ENCODE assay signal across 18 cellular contexts in the genomic region with DNA sequence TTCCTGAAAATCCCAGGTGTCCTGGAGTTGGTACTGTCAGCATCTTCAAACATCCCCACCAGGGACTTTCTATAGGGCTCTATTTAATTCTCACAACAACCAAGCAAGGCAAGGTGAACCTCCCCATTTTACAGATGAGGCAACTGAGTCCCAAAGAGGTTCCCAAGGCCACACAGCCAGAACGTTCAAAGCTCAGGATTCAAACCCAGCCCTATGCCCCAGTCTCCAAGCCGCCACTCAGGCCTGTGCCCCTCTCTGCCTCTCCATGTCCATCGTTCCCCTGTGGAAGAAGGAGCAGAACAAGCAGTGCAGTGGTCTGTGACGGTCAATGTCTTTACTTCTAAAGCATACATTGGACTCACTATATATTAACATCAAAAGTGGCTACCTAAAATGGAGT. TPM values are rescaled to one million over a fixed set of nuclear protein-coding genes. Genes with fewer than 3 reads are reported as not detected.
DNase-seq lines count a peak whose midpoint lies in the region; ATAC-seq and TF ChIP-seq lines count a peak whose summit lies in the region.
"Had no signal": no experiment of that assay in that cellular context is flagged by ENCODE, and none has a peak within 500 bp of the region (broad histone marks: within the 10 kb centered on the region; RNA-seq: fewer than 3 reads in every experiment).

No MANE protein-coding gene starts in this region.

- H3K36me3 Mint-ChIP-seq in activated T-cell treated with anti-CD3 and anti-CD28 coated beads, Interleukin-2, amount 50 U/mL, for 72 hours (ENCODE audit: insufficient read depth in 2 of 2), result peaks cover 0 to 1% of the 10 kb centered on the region in 2 donors
- peaks cover 12% of the 10 kb centered on the region for H3K36me3 Mint-ChIP-seq in activated CD4-positive, alpha-beta memory T cell treated with anti-CD3 and anti-CD28 coated beads for 36 hours
- H3K36me3 Mint-ChIP-seq in activated T-helper 2 cell treated with anti-CD3 and anti-CD28 coated beads, Interferon-gamma antibody, Interleukin-2, Interleukin-4, amounts not matched to agents 10 μg/mL and 5 μg/mL and 100 μg/mL, durations not matched to agents 14 hours and 24 hours and 36 hours (ENCODE audit: low read depth), result peaks cover 25% of the 10 kb centered on the region

- peaks cover 36% of the 10 kb centered on the region for H3K36me3 ChIP-seq in lower lobe of right lung
- H3K36me3 ChIP-seq in testis (ENCODE audit: low read depth, missing control alignments), result no peaks in the 10 kb centered on the region

- H3K27me3 ChIP-seq in lower lobe of right lung (ENCODE audit: low read depth), result no peaks in the 10 kb centered on the region
- H3K27me3 ChIP-seq in testis, result no peaks in the 10 kb centered on the region
- H3K27me3 ChIP-seq: transverse colon had no signal

- H3K9me3 ChIP-seq in lower lobe of right lung (no peaks in the 10 kb centered on the region), testis (no peaks in the 10 kb centered on the region)
- H3K9me3 ChIP-seq: SK-N-SH, transverse colon had no signal

- ATAC-seq in activated T-cell treated with anti-CD3 and anti-CD28 coated beads, Interleukin-2, amount 50 U/mL, for 72 hours (replicated peaks in 1 of 2), result no peak
- ATAC-seq in lower lobe of right lung (no peak), HG03196 (IDR thresholded peaks at IDR 0.05; ENCODE audit: unreplicated experiment) (no peak)

- intact Hi-C loops in activated CD4-positive, alpha-beta memory T cell treated with anti-CD3 and anti-CD28 coated beads for 36 hours (cut with micrococcal nuclease), result no loop called here
- intact Hi-C loops in lower lobe of right lung (cut with DNase I), result no loop called here
- intact Hi-C loops in testis (cut with DNase I; ENCODE audit: low total_unique reads), result no loop called here
- intact Hi-C loops in activated T-helper 2 cell treated with anti-CD3 and anti-CD28 coated beads, Interferon-gamma antibody, Interleukin-2, Interleukin-4, amounts not matched to agents 10 μg/mL and 5 μg/mL and 100 μg/mL, durations not matched to agents 14 hours and 24 hours and 36 hours (cut with micrococcal nuclease), result no loop called here

- POLR2A ChIA-PET in activated CD4-positive, alpha-beta memory T cell treated with anti-CD3 and anti-CD28 coated beads for 36 hours (lab: Charles Lee), result no interaction called here

- H3K27ac Mint-ChIP-seq in activated T-cell treated with anti-CD3 and anti-CD28 coated beads, Interleukin-2, amount 50 U/mL, for 72 hours, result peak overlapping the region; percentile 86
- peak overlapping the region; percentile 69 for H3K27ac Mint-ChIP-seq in activated CD4-positive, alpha-beta memory T cell treated with anti-CD3 and anti-CD28 coated beads for 36 hours
- no peak overlapping the region for H3K27ac Mint-ChIP-seq in activated T-helper 2 cell treated with anti-CD3 and anti-CD28 coated beads, Interferon-gamma antibody, Interleukin-2, Interleukin-4, amounts not matched to agents 10 μg/mL and 5 μg/mL and 100 μg/mL, durations not matched to agents 14 hours and 24 hours and 36 hours
- H3K27ac Mint-ChIP-seq: memory B cell; stimulated activated naive CD8-positive, alpha-beta T cell treated with anti-CD3 and anti-CD28 coated beads, Interleukin-15, Interleukin-2, amounts not matched to agents 100 ng/mL and 50 ng/mL, for 24 hours had no signal

- H3K4me1 ChIP-seq in lower lobe of right lung (peaks cover 47% of the 10 kb centered on the region), testis (peaks cover 4% of the 10 kb centered on the region)

- H3K4me3 ChIP-seq in lower lobe of right lung (no peak overlapping the region), testis (no peak overlapping the region)
- H3K4me3 ChIP-seq: transverse colon had no signal

- H3K27me3 Mint-ChIP-seq in activated T-cell treated with anti-CD3 and anti-CD28 coated beads, Interleukin-2, amount 50 U/mL, for 72 hours (ENCODE audit: low read depth), result no peaks in the 10 kb centered on the region
- H3K27me3 Mint-ChIP-seq in activated CD4-positive, alpha-beta memory T cell treated with anti-CD3 and anti-CD28 coated beads for 36 hours, result no peaks in the 10 kb centered on the region
- no peaks in the 10 kb centered on the region for H3K27me3 Mint-ChIP-seq in activated T-helper 2 cell treated with anti-CD3 and anti-CD28 coated beads, Interferon-gamma antibody, Interleukin-2, Interleukin-4, amounts not matched to agents 10 μg/mL and 5 μg/mL and 100 μg/mL, durations not matched to agents 14 hours and 24 hours and 36 hours (ENCODE audit: low read depth)
- H3K27me3 Mint-ChIP-seq: memory B cell; stimulated activated naive CD8-positive, alpha-beta T cell treated with anti-CD3 and anti-CD28 coated beads, Interleukin-15, Interleukin-2, amounts not matched to agents 100 ng/mL and 50 ng/mL, for 24 hours had no signal

- peak overlapping the region in 1 of 2 donors; percentile 19 for H3K4me3 Mint-ChIP-seq in activated T-cell treated with anti-CD3 and anti-CD28 coated beads, Interleukin-2, amount 50 U/mL, for 72 hours
- no peak overlapping the region for H3K4me3 Mint-ChIP-seq in activated CD4-positive, alpha-beta memory T cell treated with anti-CD3 and anti-CD28 coated beads for 36 hours
- no peak overlapping the region for H3K4me3 Mint-ChIP-seq in activated T-helper 2 cell treated with anti-CD3 and anti-CD28 coated beads, Interferon-gamma antibody, Interleukin-2, Interleukin-4, amounts not matched to agents 10 μg/mL and 5 μg/mL and 100 μg/mL, durations not matched to agents 14 hours and 24 hours and 36 hours (ENCODE audit: low read depth)
- H3K4me3 Mint-ChIP-seq: memory B cell; stimulated activated naive CD8-positive, alpha-beta T cell treated with anti-CD3 and anti-CD28 coated beads, Interleukin-15, Interleukin-2, amounts not matched to agents 100 ng/mL and 50 ng/mL, for 24 hours had no signal

- no peak for TF ChIP-seq POLR2A in testis (IDR thresholded peaks at IDR 0.05)

- no peak for DNase-seq in activated T-cell treated with anti-CD3 and anti-CD28 coated beads, Interleukin-2, amount 50 U/mL, for 72 hours
- DNase-seq in activated T-cell treated with anti-CD3 and anti-CD28 coated beads, Interleukin-2, amount 50 U/mL, for 1 hour, result no peak
- no peak for DNase-seq in activated CD4-positive, alpha-beta memory T cell treated with anti-CD3 and anti-CD28 coated beads for 36 hours
- DNase-seq in lower lobe of right lung (no peak), testis (no peak), GM19240 (ENCODE audit: insufficient read length, low spot score) (no peak)
- DNase-seq in activated T-helper 2 cell treated with anti-CD3 and anti-CD28 coated beads, Interferon-gamma antibody, Interleukin-2, Interleukin-4, amounts not matched to agents 10 μg/mL and 5 μg/mL and 100 μg/mL, durations not matched to agents 14 hours and 24 hours and 36 hours (ENCODE audit: low spot score), result no peak
- DNase-seq: activated CD4-positive, CD25-positive, alpha-beta regulatory T cell; cortex of kidney; KG1; NCI-H2171; T1000 had no signal

- H3K9me3 Mint-ChIP-seq in activated T-cell treated with anti-CD3 and anti-CD28 coated beads, Interleukin-2, amount 50 U/mL, for 72 hours, result no peaks in the 10 kb centered on the region
- H3K9me3 Mint-ChIP-seq in activated CD4-positive, alpha-beta memory T cell treated with anti-CD3 and anti-CD28 coated beads for 36 hours, result no peaks in the 10 kb centered on the region
- H3K9me3 Mint-ChIP-seq in activated T-helper 2 cell treated with anti-CD3 and anti-CD28 coated beads, Interferon-gamma antibody, Interleukin-2, Interleukin-4, amounts not matched to agents 10 μg/mL and 5 μg/mL and 100 μg/mL, durations not matched to agents 14 hours and 24 hours and 36 hours, result no peaks in the 10 kb centered on the region
- H3K9me3 Mint-ChIP-seq: memory B cell; stimulated activated naive CD8-positive, alpha-beta T cell treated with anti-CD3 and anti-CD28 coated beads, Interleukin-15, Interleukin-2, amounts not matched to agents 100 ng/mL and 50 ng/mL, for 24 hours had no signal

- no peak for TF ChIP-seq CTCF in lower lobe of right lung (IDR thresholded peaks at IDR 0.05)
- no peak for TF ChIP-seq CTCF in testis (IDR thresholded peaks at IDR 0.05)

- WGBS in testis, 2 donors, result 87 to 90% methylated on average over 4 of the region's 4 CpGs

- H3K4me1 Mint-ChIP-seq in activated T-cell treated with anti-CD3 and anti-CD28 coated beads, Interleukin-2, amount 50 U/mL, for 72 hours (ENCODE audit: low read depth), result peaks cover 30% of the 10 kb centered on the region
- peaks cover 44% of the 10 kb centered on the region for H3K4me1 Mint-ChIP-seq in activated CD4-positive, alpha-beta memory T cell treated with anti-CD3 and anti-CD28 coated beads for 36 hours (ENCODE audit: low read depth)
- H3K4me1 Mint-ChIP-seq in activated T-helper 2 cell treated with anti-CD3 and anti-CD28 coated beads, Interferon-gamma antibody, Interleukin-2, Interleukin-4, amounts not matched to agents 10 μg/mL and 5 μg/mL and 100 μg/mL, durations not matched to agents 14 hours and 24 hours and 36 hours (ENCODE audit: low read depth), result peaks cover 25% of the 10 kb centered on the region

- CTCF ChIA-PET in activated CD4-positive, alpha-beta memory T cell treated with anti-CD3 and anti-CD28 coated beads for 36 hours (lab: Charles Lee), result interaction anchor here (0.9 to 2.1 kb wide), 3 partner anchors 9 to 237 kb away, joined by 4 to 5 read pairs (median 4); no protein-coding TSS in a partner anchor

- H3K27ac ChIP-seq in lower lobe of right lung (peak overlapping the region; percentile 75), testis (no peak overlapping the region)
- H3K27ac ChIP-seq: transverse colon had no signal

RNA-seq across cellular contexts. Expression of a gene that starts 6.1 kb away (rescaled TPM):
- total RNA-seq in activated T-cell treated with anti-CD3 and anti-CD28 coated beads, Interleukin-2, amount 50 U/mL, for 72 hours, result 10 to 100 TPM; 12.0 to 12.7 TPM
- total RNA-seq in activated CD4-positive, alpha-beta memory T cell treated with anti-CD3 and anti-CD28 coated beads for 36 hours, result 1 to 10 TPM; 6.5 to 8.1 TPM
- 11.0 TPM for total RNA-seq in lower lobe of right lung
- total RNA-seq in testis, result 10 to 100 TPM; 11.2 to 12.1 TPM
- 10.4 TPM for polyA plus RNA-seq in testis (ENCODE audit: insufficient read depth, low read depth, low replicate concordance)
- total RNA-seq in activated T-helper 2 cell treated with anti-CD3 and anti-CD28 coated beads, Interferon-gamma antibody, Interleukin-2, Interleukin-4, amounts not matched to agents 10 μg/mL and 5 μg/mL and 100 μg/mL, durations not matched to agents 14 hours and 24 hours and 36 hours, result 7.3 and 8.9 TPM in 2 replicates

RNA-seq across cellular contexts. Expression of a gene that starts 6.8 kb away (rescaled TPM):
- 10 to 100 TPM; 38.9 to 45.0 TPM for total RNA-seq in activated T-cell treated with anti-CD3 and anti-CD28 coated beads, Interleukin-2, amount 50 U/mL, for 72 hours
- total RNA-seq in activated CD4-positive, alpha-beta memory T cell treated with anti-CD3 and anti-CD28 coated beads for 36 hours, result 10 to 100 TPM; 42.2 to 46.0 TPM
- total RNA-seq in lower lobe of right lung (39.9 TPM), testis (10 to 100 TPM; 62.4 to 63.7 TPM)
- 39.7 TPM for polyA plus RNA-seq in testis (ENCODE audit: insufficient read depth, low read depth, low replicate concordance)
- 51.6 and 57.8 TPM in 2 replicates for total RNA-seq in activated T-helper 2 cell treated with anti-CD3 and anti-CD28 coated beads, Interferon-gamma antibody, Interleukin-2, Interleukin-4, amounts not matched to agents 10 μg/mL and 5 μg/mL and 100 μg/mL, durations not matched to agents 14 hours and 24 hours and 36 hours

RNA-seq across cellular contexts. Expression of a gene that starts 23.4 kb away (rescaled TPM):
- not detected for total RNA-seq in activated T-cell treated with anti-CD3 and anti-CD28 coated beads, Interleukin-2, amount 50 U/mL, for 72 hours
- total RNA-seq in activated CD4-positive, alpha-beta memory T cell treated with anti-CD3 and anti-CD28 coated beads for 36 hours, result not detected
- total RNA-seq in lower lobe of right lung, result 0.35 TPM
- total RNA-seq in testis, result 1 to 10 TPM in 1 of 2 donors, under 1 TPM in 1; 0.87 to 1.2 TPM
- 0.76 TPM for polyA plus RNA-seq in testis (ENCODE audit: insufficient read depth, low read depth, low replicate concordance)
- total RNA-seq in activated T-helper 2 cell treated with anti-CD3 and anti-CD28 coated beads, Interferon-gamma antibody, Interleukin-2, Interleukin-4, amounts not matched to agents 10 μg/mL and 5 μg/mL and 100 μg/mL, durations not matched to agents 14 hours and 24 hours and 36 hours, result not detected in 2 replicates
- total RNA-seq: osteocyte had no signal

RNA-seq across cellular contexts. Expression of a gene that starts 31.2 kb away (rescaled TPM):
- total RNA-seq in activated T-cell treated with anti-CD3 and anti-CD28 coated beads, Interleukin-2, amount 50 U/mL, for 72 hours, result under 1 TPM; 0.76 to 0.84 TPM
- total RNA-seq in activated CD4-positive, alpha-beta memory T cell treated with anti-CD3 and anti-CD28 coated beads for 36 hours, result under 1 TPM; 0.46 to 0.71 TPM
- 21.5 TPM for total RNA-seq in lower lobe of right lung
- total RNA-seq in testis, result 100 to 1,000 TPM; 194 to 300 TPM
- polyA plus RNA-seq in testis (ENCODE audit: insufficient read depth, low read depth, low replicate concordance), result 80.6 TPM
- 1.3 and 1.9 TPM in 2 replicates for total RNA-seq in activated T-helper 2 cell treated with anti-CD3 and anti-CD28 coated beads, Interferon-gamma antibody, Interleukin-2, Interleukin-4, amounts not matched to agents 10 μg/mL and 5 μg/mL and 100 μg/mL, durations not matched to agents 14 hours and 24 hours and 36 hours
